In genomic region chr12:120468271-120468845, GRCh38 we compare ENCODE assay signal across 8 cellular contexts. TPM values are rescaled to one million over a fixed set of nuclear protein-coding genes. Genes with fewer than 3 reads are reported as not detected.
A peak's percentile ranks its signal among the peaks of the same experiment; 100 is the strongest.
DNase-seq lines count a peak whose midpoint lies in the region; ATAC-seq, FAIRE-seq and TF ChIP-seq lines count a peak whose summit lies in the region.

No MANE protein-coding gene starts in this region.

- DNase-seq in COLO829 (ENCODE audit: low spot score) (peak; percentile 30), H54 (ENCODE audit: insufficient read length, low spot score) (peak; percentile 38), RPMI7951 (ENCODE audit: low read depth) (peak; percentile 59), breast epithelium (ENCODE audit: low spot score in 2 of 2) (peak in 1 of 2 donors; percentile 34), kidney glomerular epithelial cell (lab: John Stamatoyannopoulos, UW) (peak; percentile 41), NCI-H187 treated with DMSO at 0.1 percent for 48 hours (lab: John Stamatoyannopoulos, UW) (no peak)

- peaks cover 63% of the 10 kb centered on the region for H3K4me1 Mint-ChIP-seq in stimulated activated naive CD8-positive, alpha-beta T cell treated with anti-CD3 and anti-CD28 coated beads, Interleukin-15, Interleukin-2, amounts not matched to agents 100 ng/mL and 50 ng/mL, for 24 hours (ENCODE audit: low read depth)

- no peak for ATAC-seq in GM18873 (IDR thresholded peaks at IDR 0.05; ENCODE audit: low FRiP score, unreplicated experiment)

- H3K36me3 Mint-ChIP-seq in stimulated activated naive CD8-positive, alpha-beta T cell treated with anti-CD3 and anti-CD28 coated beads, Interleukin-15, Interleukin-2, amounts not matched to agents 100 ng/mL and 50 ng/mL, for 24 hours (ENCODE audit: low read depth), result peaks cover 47% of the 10 kb centered on the region

- 0 out of 2 replicates have a peak, but pooled peaks have one; percentile 24 for TF ChIP-seq POLR2A in H54 (IDR thresholded peaks at IDR 0.05; ENCODE audit: low read depth, low read length)
- TF ChIP-seq POLR2A in breast epithelium (IDR thresholded peaks at IDR 0.05), result no peak

- no peaks in the 10 kb centered on the region for H3K27me3 Mint-ChIP-seq in stimulated activated naive CD8-positive, alpha-beta T cell treated with anti-CD3 and anti-CD28 coated beads, Interleukin-15, Interleukin-2, amounts not matched to agents 100 ng/mL and 50 ng/mL, for 24 hours

- peak overlapping the region; percentile 91 for H3K4me3 Mint-ChIP-seq in stimulated activated naive CD8-positive, alpha-beta T cell treated with anti-CD3 and anti-CD28 coated beads, Interleukin-15, Interleukin-2, amounts not matched to agents 100 ng/mL and 50 ng/mL, for 24 hours

- TF ChIP-seq CTCF in breast epithelium (IDR thresholded peaks at IDR 0.05), result no peak

- H3K9me3 Mint-ChIP-seq in stimulated activated naive CD8-positive, alpha-beta T cell treated with anti-CD3 and anti-CD28 coated beads, Interleukin-15, Interleukin-2, amounts not matched to agents 100 ng/mL and 50 ng/mL, for 24 hours, result no peaks in the 10 kb centered on the region

- H3K27ac Mint-ChIP-seq in stimulated activated naive CD8-positive, alpha-beta T cell treated with anti-CD3 and anti-CD28 coated beads, Interleukin-15, Interleukin-2, amounts not matched to agents 100 ng/mL and 50 ng/mL, for 24 hours, result peak overlapping the region; percentile 77

- intact Hi-C loops in breast epithelium (cut with DNase I; ENCODE audit: low total_unique reads), result no loop called here

- no peaks in the 10 kb centered on the region for H3K9me3 ChIP-seq in breast epithelium

- peak overlapping the region; percentile 93 to 98 for H3K27ac ChIP-seq in breast epithelium

- peaks cover 0 to 13% of the 10 kb centered on the region in 2 donors for H3K4me1 ChIP-seq in breast epithelium

- no peaks in the 10 kb centered on the region for H3K27me3 ChIP-seq in breast epithelium

- H3K36me3 ChIP-seq in breast epithelium, result peaks cover 8% of the 10 kb centered on the region

- H3K4me3 ChIP-seq in breast epithelium, result peak overlapping the region; percentile 76 to 93 (median 91)

- FAIRE-seq in H54 (lab: Jason Lieb, UNC), result no peak

RNA-seq across cellular contexts. Expression of gene SRSF9, which starts 1.2 kb away (rescaled TPM):
- total RNA-seq in RPMI7951 (2014; rRNA removed; shearing (Covaris generic)), result 172 and 194 TPM in 2 replicates
- 10 to 100 TPM; 65.9 to 97.3 (median 82.5) TPM for total RNA-seq in breast epithelium

RNA-seq across cellular contexts. Expression of gene GATC, which starts 22.1 kb away (rescaled TPM):
- 17.7 and 17.8 TPM in 2 replicates for total RNA-seq in RPMI7951 (2014; rRNA removed; shearing (Covaris generic))
- 10 to 100 TPM; 26.5 to 35.8 (median 32.5) TPM for total RNA-seq in breast epithelium

RNA-seq across cellular contexts. Expression of gene TRIAP1, which starts 22.2 kb away (rescaled TPM):
- 26.9 and 33.5 TPM in 2 replicates for total RNA-seq in RPMI7951 (2014; rRNA removed; shearing (Covaris generic))
- total RNA-seq in breast epithelium, result 10 to 100 TPM; 10.2 to 21.3 (median 13.0) TPM

RNA-seq across cellular contexts. Expression of gene DYNLL1, which starts 27.6 kb away (rescaled TPM):
- total RNA-seq in RPMI7951 (2014; rRNA removed; shearing (Covaris generic)), result 585 and 618 TPM in 2 replicates
- total RNA-seq in breast epithelium, result 100 to 1,000 TPM; 155 to 170 (median 167) TPM

RNA-seq across cellular contexts. Expression of gene COX6A1, which starts 30.4 kb away (rescaled TPM):
- total RNA-seq in RPMI7951 (2014; rRNA removed; shearing (Covaris generic)), result 430 and 475 TPM in 2 replicates
- total RNA-seq in breast epithelium, result 100 to 1,000 TPM; 464 to 649 (median 599) TPM
